ENCODE assay signal across 9 cellular contexts in the genomic region with DNA sequence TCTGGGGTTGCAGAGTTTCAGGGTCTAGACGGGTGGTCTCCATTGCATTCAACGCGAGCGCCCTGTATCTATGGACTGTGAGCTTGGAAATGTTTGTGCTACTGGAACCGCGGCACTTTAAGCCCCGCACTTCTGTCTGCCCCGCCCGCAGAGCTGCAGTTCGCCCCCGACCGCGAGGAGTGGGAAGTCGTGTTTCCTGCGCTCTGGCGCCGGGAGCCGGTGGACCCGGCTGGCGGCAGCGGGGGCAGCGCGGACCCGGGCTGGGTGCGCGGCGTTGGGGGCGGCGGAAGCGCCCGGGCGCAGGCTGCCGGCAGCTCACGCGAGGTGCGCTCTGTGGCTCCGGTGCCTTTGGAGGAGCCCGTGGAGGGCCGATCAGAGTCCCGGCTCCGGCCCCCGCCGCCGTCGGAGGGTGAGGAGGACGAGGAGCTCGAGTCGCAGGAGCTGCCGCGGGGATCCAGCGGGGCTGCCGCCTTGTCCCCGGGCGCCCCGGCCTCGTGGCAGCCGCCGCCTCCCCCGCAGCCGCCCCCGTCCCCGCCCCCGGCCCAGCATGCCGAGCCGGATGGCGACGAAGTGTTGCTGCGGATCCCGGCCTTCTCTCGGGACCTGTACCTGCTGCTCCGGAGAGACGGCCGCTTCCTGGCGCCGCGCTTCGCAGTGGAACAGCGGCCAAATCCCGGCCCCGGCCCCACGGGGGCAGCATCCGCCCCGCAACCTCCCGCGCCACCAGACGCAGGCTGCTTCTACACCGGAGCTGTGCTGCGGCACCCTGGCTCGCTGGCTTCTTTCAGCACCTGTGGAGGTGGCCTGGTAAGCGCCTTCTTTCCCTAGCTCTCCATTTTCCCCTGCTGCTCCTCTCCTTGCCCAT. TPM values are rescaled to one million over a fixed set of nuclear protein-coding genes. Genes with fewer than 3 reads are reported as not detected.
DNase-seq lines count a peak whose midpoint lies in the region; ATAC-seq, FAIRE-seq and TF ChIP-seq lines count a peak whose summit lies in the region.
"Had no signal": no experiment of that assay in that cellular context is flagged by ENCODE, and none has a peak within 500 bp of the region (broad histone marks: within the 10 kb centered on the region; RNA-seq: fewer than 3 reads in every experiment).

No MANE protein-coding gene starts in this region.

- peak; percentile 70 for ATAC-seq in GM18909 (IDR thresholded peaks at IDR 0.05; ENCODE audit: poor library complexity, unreplicated experiment)
- peak; percentile 64 for ATAC-seq in stimulated activated naive CD8-positive, alpha-beta T cell treated with anti-CD3 and anti-CD28 coated beads, Interleukin-15, amount 100 ng/mL, for 72 hours
- ATAC-seq: HCT116 had no signal

- CTCF ChIA-PET in AG04449 (lab: Yijun Ruan, JAX) = no interaction called here

- DNase-seq in AG04449 (ENCODE audit: low read depth, low spot score) (no peak), kidney (peak; percentile 62), GM19238 (ENCODE audit: insufficient read length, low spot score) (no peak)
- DNase-seq in stimulated activated naive CD8-positive, alpha-beta T cell treated with anti-CD3 and anti-CD28 coated beads, Interleukin-15, amount 100 ng/mL, for 72 hours = peak; percentile 13 to 20
- DNase-seq in effector memory CD4-positive, alpha-beta T cell = no peak

- H3K4me2 ChIP-seq in Loucy (ENCODE audit: low read depth, low read length, poor library complexity, severe bottlenecking) = peak overlapping the region; percentile 91

- POLR2A ChIA-PET in AG04449 (lab: Yijun Ruan, JAX) = no interaction called here

- TF ChIP-seq CTCF in AG04449 (IDR thresholded peaks at IDR 0.05; ENCODE audit: insufficient read depth, low read length, missing control alignments) = peak; percentile 10
- peak; percentile 47 for TF ChIP-seq CTCF in Loucy (conservative IDR thresholded peaks at IDR 0.05; ENCODE audit: low read length)
- peak; percentile 37 to 65 for TF ChIP-seq CTCF in brain (conservative IDR thresholded peaks at IDR 0.05)
- TF ChIP-seq CTCF in kidney (IDR thresholded peaks at IDR 0.05; ENCODE audit: borderline replicate concordance, extremely low read depth, insufficient read depth) = no peak

- H3K9me2 ChIP-seq in Loucy (replicated peaks; ENCODE audit: low read depth, low read length) = no peaks in the 10 kb centered on the region

- H3K79me2 ChIP-seq in Loucy (ENCODE audit: insufficient read depth, low read length) = no peaks in the 10 kb centered on the region

- no peaks in the 10 kb centered on the region for H3K27me3 ChIP-seq in Loucy (ENCODE audit: insufficient read depth, low read length, poor library complexity, severe bottlenecking)
- H3K27me3 ChIP-seq in effector memory CD4-positive, alpha-beta T cell (replicated peaks; ENCODE audit: control insufficient read depth, insufficient read depth, low read length, poor library complexity, severe bottlenecking) = no peaks in the 10 kb centered on the region

- FAIRE-seq in kidney (lab: Jason Lieb, UNC) = no peak

- H3K9me3 ChIP-seq in Loucy (ENCODE audit: insufficient read depth, low read depth, low read length) (no peaks in the 10 kb centered on the region), kidney (ENCODE audit: control insufficient read depth in 1 of 2, low read length in 2 of 2) (no peaks in the 10 kb centered on the region)
- no peaks in the 10 kb centered on the region for H3K9me3 ChIP-seq in effector memory CD4-positive, alpha-beta T cell (ENCODE audit: control insufficient read depth, low read length)

- H4K20me1 ChIP-seq in Loucy (ENCODE audit: insufficient read depth, low read length, poor library complexity, severe bottlenecking) = no peaks in the 10 kb centered on the region

- H3K36me3 ChIP-seq in Loucy (ENCODE audit: insufficient read depth, low read length) (no peaks in the 10 kb centered on the region), kidney (ENCODE audit: control insufficient read depth in 1 of 2, insufficient read depth in 2 of 2, low read length in 2 of 2) (no peaks in the 10 kb centered on the region)
- no peaks in the 10 kb centered on the region for H3K36me3 ChIP-seq in effector memory CD4-positive, alpha-beta T cell (ENCODE audit: control insufficient read depth, insufficient read depth, low read length)

- no peaks in the 10 kb centered on the region for H3K9me3 Mint-ChIP-seq in brain
- no peaks in the 10 kb centered on the region for H3K9me3 Mint-ChIP-seq in stimulated activated naive CD8-positive, alpha-beta T cell treated with anti-CD3 and anti-CD28 coated beads, Interleukin-15, amount 100 ng/mL, for 72 hours

- H3K4me1 ChIP-seq in Loucy (ENCODE audit: insufficient read depth, low read length, poor library complexity, severe bottlenecking) = peaks cover 24% of the 10 kb centered on the region
- peaks cover 0 to 6% of the 10 kb centered on the region in 2 donors for H3K4me1 ChIP-seq in kidney (ENCODE audit: control insufficient read depth in 1 of 2, insufficient read depth in 1 of 2, low read depth in 1 of 2, low read length in 2 of 2)
- no peaks in the 10 kb centered on the region for H3K4me1 ChIP-seq in effector memory CD4-positive, alpha-beta T cell (ENCODE audit: control insufficient read depth, insufficient read depth, low read length, poor library complexity, severe bottlenecking)

- peak overlapping the region in 4 of 5 experiments; percentile 23 to 91 (median 58) for H3K27ac Mint-ChIP-seq in brain
- no peak overlapping the region for H3K27ac Mint-ChIP-seq in stimulated activated naive CD8-positive, alpha-beta T cell treated with anti-CD3 and anti-CD28 coated beads, Interleukin-15, amount 100 ng/mL, for 72 hours

- peaks cover 20% of the 10 kb centered on the region for H3K4me1 Mint-ChIP-seq in brain
- H3K4me1 Mint-ChIP-seq in stimulated activated naive CD8-positive, alpha-beta T cell treated with anti-CD3 and anti-CD28 coated beads, Interleukin-15, amount 100 ng/mL, for 72 hours = peaks cover 18% of the 10 kb centered on the region

- no peaks in the 10 kb centered on the region for H3F3A ChIP-seq in Loucy (ENCODE audit: low read depth)

- H3K9ac ChIP-seq in Loucy (ENCODE audit: low read depth, low read length, poor library complexity, severe bottlenecking) (peak overlapping the region; percentile 68), kidney (ENCODE audit: low read length in 2 of 2) (no peak overlapping the region)

- H3K27ac ChIP-seq in kidney (ENCODE audit: low read depth in 2 of 2, low read length in 2 of 2) = no peak overlapping the region
- H3K27ac ChIP-seq in effector memory CD4-positive, alpha-beta T cell (ENCODE audit: insufficient read depth, low read length, poor library complexity, severe bottlenecking) = no peak overlapping the region

- intact Hi-C loops in kidney (cut with DNase I) = no loop called here

- peaks cover 62% of the 10 kb centered on the region for H3K27me3 Mint-ChIP-seq in brain
- peaks cover 61% of the 10 kb centered on the region for H3K27me3 Mint-ChIP-seq in stimulated activated naive CD8-positive, alpha-beta T cell treated with anti-CD3 and anti-CD28 coated beads, Interleukin-15, amount 100 ng/mL, for 72 hours

- peak overlapping the region; percentile 93 for H2AFZ ChIP-seq in Loucy (ENCODE audit: low read length)

- peak overlapping the region; percentile 91 to 99 (median 98) for H3K4me3 Mint-ChIP-seq in brain
- peak overlapping the region; percentile 58 to 77 for H3K4me3 Mint-ChIP-seq in stimulated activated naive CD8-positive, alpha-beta T cell treated with anti-CD3 and anti-CD28 coated beads, Interleukin-15, amount 100 ng/mL, for 72 hours

- H3K4me3 ChIP-seq in AG04449 (ENCODE audit: low read depth, low read length) = peak overlapping the region; percentile 48
- H3K4me3 ChIP-seq in Loucy (ENCODE audit: low read length, poor library complexity, severe bottlenecking) = peak overlapping the region; percentile 81
- H3K4me3 ChIP-seq in kidney (ENCODE audit: low read length in 2 of 2) = peak overlapping the region; percentile 56 to 61
- H3K4me3 ChIP-seq in effector memory CD4-positive, alpha-beta T cell (ENCODE audit: insufficient read depth, low read depth, low read length, poor library complexity, severe bottlenecking) = no peak overlapping the region

- H3K36me3 Mint-ChIP-seq in brain = no peaks in the 10 kb centered on the region

RNA-seq across cellular contexts. Expression of gene ADAMTS19, which starts 1.1 kb away (rescaled TPM):
- polyA plus RNA-seq in brain (ENCODE audit: insufficient read depth, low read depth, low replicate concordance) (not detected), kidney (ENCODE audit: insufficient read depth, low read depth, low replicate concordance) (0.73 TPM)
- total RNA-seq in kidney = not detected

Comparison
In these comparisons a context has a peak if more than half of its experiments do, and no peak if none do; other contexts are left out.
1. DNase-seq: peak in kidney (single experiment) and stimulated activated naive CD8-positive, alpha-beta T cell treated with anti-CD3 and anti-CD28 coated beads, Interleukin-15, amount 100 ng/mL, for 72 hours (2 of 2); none in AG04449 (single experiment), effector memory CD4-positive, alpha-beta T cell (0 of 3) and GM19238 (single experiment).
2. H3K27ac Mint-ChIP-seq: peak in brain (4 of 5); none in stimulated activated naive CD8-positive, alpha-beta T cell treated with anti-CD3 and anti-CD28 coated beads, Interleukin-15, amount 100 ng/mL, for 72 hours (0 of 2).